ENCODE assay signal across 18 cellular contexts in genomic region chr1:40985875-40986274, GRCh38. TPM values are rescaled to one million over a fixed set of nuclear protein-coding genes. Genes with fewer than 3 reads are reported as not detected.
DNase-seq lines count a peak whose midpoint lies in the region; ATAC-seq and TF ChIP-seq lines count a peak whose summit lies in the region.
"Had no signal": no experiment of that assay in that cellular context is flagged by ENCODE, and none has a peak within 500 bp of the region (broad histone marks: within the 10 kb centered on the region; RNA-seq: fewer than 3 reads in every experiment).

No MANE protein-coding gene starts in this region.

- TF ChIP-seq POLR2A in GM18505 (IDR thresholded peaks at IDR 0.05; ENCODE audit: borderline replicate concordance, extremely low read depth, insufficient read depth, insufficient read length) = no peak

- H3K4me1 ChIP-seq in tibial artery = peaks cover 0 to 71% (median 44%) of the 10 kb centered on the region in 4 donors

- peaks cover 77% of the 10 kb centered on the region for H3K36me3 Mint-ChIP-seq in activated CD8-positive, alpha-beta memory T cell treated with anti-CD3 and anti-CD28 coated beads, Interleukin-2, amount 10 ng/mL, durations not matched to agents 7 days and 5 days
- peaks cover 44% of the 10 kb centered on the region for H3K36me3 Mint-ChIP-seq in activated naive CD8-positive, alpha-beta T cell

- peaks cover 46 to 60% (median 48%) of the 10 kb centered on the region in 3 donors for H3K36me3 ChIP-seq in tibial artery

- H3K4me3 Mint-ChIP-seq in activated CD8-positive, alpha-beta memory T cell treated with anti-CD3 and anti-CD28 coated beads, Interleukin-2, amount 10 ng/mL, durations not matched to agents 7 days and 5 days = no peak overlapping the region
- H3K4me3 Mint-ChIP-seq in activated naive CD8-positive, alpha-beta T cell = no peak overlapping the region
- H3K4me3 Mint-ChIP-seq: mesothelial cell of epicardium had no signal

- ATAC-seq in activated CD8-positive, alpha-beta memory T cell treated with anti-CD3 and anti-CD28 coated beads, Interleukin-2, amount 10 ng/mL, durations not matched to agents 7 days and 5 days = no peak
- no peak for ATAC-seq in HG03280 (IDR thresholded peaks at IDR 0.05; ENCODE audit: unreplicated experiment)
- no peak for ATAC-seq in GM18505 (IDR thresholded peaks at IDR 0.05; ENCODE audit: unreplicated experiment)
- ATAC-seq: heart left ventricle had no signal

- no peaks in the 10 kb centered on the region for H3K27me3 ChIP-seq in tibial artery
- H3K27me3 ChIP-seq: heart left ventricle, upper lobe of right lung had no signal

- TF ChIP-seq CTCF in tibial artery (IDR thresholded peaks at IDR 0.05) = no peak

- DNase-seq in activated CD8-positive, alpha-beta memory T cell treated with anti-CD3 and anti-CD28 coated beads, Interleukin-2, amount 10 ng/mL, durations not matched to agents 7 days and 5 days = no peak
- no peak for DNase-seq in activated CD8-positive, alpha-beta memory T cell treated with anti-CD3 and anti-CD28 coated beads, Interleukin-2, amount 50 U/mL, for 48 hours
- DNase-seq in kidney tubule cell (ENCODE audit: low spot score) = peak; percentile 67
- DNase-seq in tibial artery = no peak
- DNase-seq in NCI-H82 treated with DMSO at 0.1 percent for 48 hours (lab: John Stamatoyannopoulos, UW; ENCODE audit: unreplicated experiment) = no peak
- DNase-seq: activated CD4-positive, alpha-beta T cell treated with anti-CD3 and anti-CD28 coated beads, Interleukin-2, amount 50 U/mL, for 48 hours; activated gamma-delta T cell; CD8-positive, alpha-beta memory T cell; EL; heart left ventricle; MM.1S; NCI-H1930; stimulated activated CD4-positive, alpha-beta T cell treated with anti-CD3 and anti-CD28 coated beads, Interleukin-4, amount 100 ng/mL, for 1 hour; upper lobe of right lung had no signal

- intact Hi-C loops in tibial artery (cut with DNase I; ENCODE audit: low total_unique reads) = no loop called here

- H3K9me3 ChIP-seq in tibial artery = no peaks in the 10 kb centered on the region
- H3K9me3 ChIP-seq: heart left ventricle, upper lobe of right lung had no signal

- H3K9me3 Mint-ChIP-seq in activated CD8-positive, alpha-beta memory T cell treated with anti-CD3 and anti-CD28 coated beads, Interleukin-2, amount 10 ng/mL, durations not matched to agents 7 days and 5 days (ENCODE audit: low read depth) = no peaks in the 10 kb centered on the region
- no peaks in the 10 kb centered on the region for H3K9me3 Mint-ChIP-seq in activated naive CD8-positive, alpha-beta T cell (ENCODE audit: low read depth)
- H3K9me3 Mint-ChIP-seq: CD8-positive, alpha-beta memory T cell; mesothelial cell of epicardium had no signal

- H3K27ac Mint-ChIP-seq in activated CD8-positive, alpha-beta memory T cell treated with anti-CD3 and anti-CD28 coated beads, Interleukin-2, amount 10 ng/mL, durations not matched to agents 7 days and 5 days = peak overlapping the region; percentile 13
- peak overlapping the region; percentile 47 for H3K27ac Mint-ChIP-seq in activated naive CD8-positive, alpha-beta T cell
- H3K27ac Mint-ChIP-seq: mesothelial cell of epicardium had no signal

- CTCF ChIA-PET in activated CD8-positive, alpha-beta memory T cell treated with anti-CD3 and anti-CD28 coated beads, Interleukin-2, amount 10 ng/mL, durations not matched to agents 7 days and 5 days (lab: Charles Lee) = interaction anchor here (1.8 to 3.1 kb wide), 2 partner anchors 9 to 37 kb away, joined by 4 to 8 read pairs; no protein-coding TSS in a partner anchor

- H3K4me3 ChIP-seq in tibial artery = no peak overlapping the region
- H3K4me3 ChIP-seq: heart left ventricle, upper lobe of right lung had no signal

- H3K27me3 Mint-ChIP-seq in activated CD8-positive, alpha-beta memory T cell treated with anti-CD3 and anti-CD28 coated beads, Interleukin-2, amount 10 ng/mL, durations not matched to agents 7 days and 5 days = no peaks in the 10 kb centered on the region
- no peaks in the 10 kb centered on the region for H3K27me3 Mint-ChIP-seq in activated naive CD8-positive, alpha-beta T cell
- H3K27me3 Mint-ChIP-seq: CD8-positive, alpha-beta memory T cell had no signal

- H3K27ac ChIP-seq in tibial artery = peak overlapping the region; percentile 64 to 91
- H3K27ac ChIP-seq: upper lobe of right lung had no signal

- H3K4me1 Mint-ChIP-seq in activated CD8-positive, alpha-beta memory T cell treated with anti-CD3 and anti-CD28 coated beads, Interleukin-2, amount 10 ng/mL, durations not matched to agents 7 days and 5 days = peaks cover 37% of the 10 kb centered on the region
- H3K4me1 Mint-ChIP-seq in activated naive CD8-positive, alpha-beta T cell (ENCODE audit: low read depth) = peaks cover 42% of the 10 kb centered on the region

RNA-seq across cellular contexts. Expression of gene CTPS1, which starts 6.4 kb away (rescaled TPM):
- 10 to 100 TPM; 77.1 to 94.1 TPM for total RNA-seq in activated CD8-positive, alpha-beta memory T cell treated with anti-CD3 and anti-CD28 coated beads, Interleukin-2, amount 10 ng/mL, durations not matched to agents 7 days and 5 days

RNA-seq across cellular contexts. Expression of gene SLFNL1, which starts 35.6 kb away (rescaled TPM):
- total RNA-seq in activated CD8-positive, alpha-beta memory T cell treated with anti-CD3 and anti-CD28 coated beads, Interleukin-2, amount 10 ng/mL, durations not matched to agents 7 days and 5 days = under 1 TPM; 0.12 to 0.35 TPM
